Comparison of ENCODE assay signal across 1 cellular context in the genomic region with DNA sequence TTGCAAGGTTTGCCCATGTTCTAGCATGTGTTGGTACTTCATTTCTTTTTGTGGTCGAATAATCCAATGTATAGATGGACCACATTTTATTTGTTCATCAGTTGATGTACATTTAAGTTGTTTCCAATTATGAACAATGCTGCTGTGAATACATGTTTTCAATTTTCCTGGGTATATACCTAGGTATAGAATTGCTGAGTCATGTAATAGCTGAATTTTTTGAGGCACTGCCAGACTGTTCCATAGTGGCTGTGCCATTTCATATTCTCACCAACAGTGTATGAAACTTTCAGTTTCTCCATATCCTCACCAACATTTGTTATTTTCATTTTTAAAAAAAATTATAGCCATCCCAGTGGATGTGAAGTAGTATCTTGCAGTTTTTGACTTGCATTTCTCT.
TF ChIP-seq lines count a peak whose summit lies in the region.

No MANE protein-coding gene starts in this region.

TF ChIP-seq in WTC11, 78 proteins besides CTCF, POLR2A, EP300 and RAD21 (continued from another document):
- TF ChIP-seq STAT6 (CRISPR knock-in tag; conservative IDR thresholded peaks at IDR 0.05; ENCODE audit: low read depth) (no peak), E2F1 (CRISPR knock-in tag; IDR thresholded peaks at IDR 0.05) (no peak), SP1 (CRISPR knock-in tag; conservative IDR thresholded peaks at IDR 0.05) (no peak), ZBTB21 (CRISPR knock-in tag; IDR thresholded peaks at IDR 0.05; ENCODE audit: borderline replicate concordance) (no peak), ZNF532 (CRISPR knock-in tag; IDR thresholded peaks at IDR 0.05; ENCODE audit: borderline replicate concordance) (no peak), ZNF423 (CRISPR knock-in tag; IDR thresholded peaks at IDR 0.05) (no peak), FOXK1 (CRISPR knock-in tag; IDR thresholded peaks at IDR 0.05) (no peak), ATF1 (CRISPR knock-in tag; IDR thresholded peaks at IDR 0.05) (no peak), TP53 (CRISPR knock-in tag; IDR thresholded peaks at IDR 0.05) (no peak), OVOL2 (CRISPR knock-in tag; IDR thresholded peaks at IDR 0.05; ENCODE audit: borderline replicate concordance) (no peak), HMGA2 (CRISPR knock-in tag; IDR thresholded peaks at IDR 0.05) (no peak), GRHL2 (CRISPR knock-in tag; IDR thresholded peaks at IDR 0.05; ENCODE audit: insufficient replicate concordance, severe bottlenecking) (no peak), SMAD3 (CRISPR knock-in tag; IDR thresholded peaks at IDR 0.05; ENCODE audit: borderline replicate concordance) (no peak), ZNF232 (CRISPR knock-in tag; IDR thresholded peaks at IDR 0.05) (no peak), ZNF425 (CRISPR knock-in tag; conservative IDR thresholded peaks at IDR 0.05) (no peak)
- TF ChIP-seq, protein P1, sequence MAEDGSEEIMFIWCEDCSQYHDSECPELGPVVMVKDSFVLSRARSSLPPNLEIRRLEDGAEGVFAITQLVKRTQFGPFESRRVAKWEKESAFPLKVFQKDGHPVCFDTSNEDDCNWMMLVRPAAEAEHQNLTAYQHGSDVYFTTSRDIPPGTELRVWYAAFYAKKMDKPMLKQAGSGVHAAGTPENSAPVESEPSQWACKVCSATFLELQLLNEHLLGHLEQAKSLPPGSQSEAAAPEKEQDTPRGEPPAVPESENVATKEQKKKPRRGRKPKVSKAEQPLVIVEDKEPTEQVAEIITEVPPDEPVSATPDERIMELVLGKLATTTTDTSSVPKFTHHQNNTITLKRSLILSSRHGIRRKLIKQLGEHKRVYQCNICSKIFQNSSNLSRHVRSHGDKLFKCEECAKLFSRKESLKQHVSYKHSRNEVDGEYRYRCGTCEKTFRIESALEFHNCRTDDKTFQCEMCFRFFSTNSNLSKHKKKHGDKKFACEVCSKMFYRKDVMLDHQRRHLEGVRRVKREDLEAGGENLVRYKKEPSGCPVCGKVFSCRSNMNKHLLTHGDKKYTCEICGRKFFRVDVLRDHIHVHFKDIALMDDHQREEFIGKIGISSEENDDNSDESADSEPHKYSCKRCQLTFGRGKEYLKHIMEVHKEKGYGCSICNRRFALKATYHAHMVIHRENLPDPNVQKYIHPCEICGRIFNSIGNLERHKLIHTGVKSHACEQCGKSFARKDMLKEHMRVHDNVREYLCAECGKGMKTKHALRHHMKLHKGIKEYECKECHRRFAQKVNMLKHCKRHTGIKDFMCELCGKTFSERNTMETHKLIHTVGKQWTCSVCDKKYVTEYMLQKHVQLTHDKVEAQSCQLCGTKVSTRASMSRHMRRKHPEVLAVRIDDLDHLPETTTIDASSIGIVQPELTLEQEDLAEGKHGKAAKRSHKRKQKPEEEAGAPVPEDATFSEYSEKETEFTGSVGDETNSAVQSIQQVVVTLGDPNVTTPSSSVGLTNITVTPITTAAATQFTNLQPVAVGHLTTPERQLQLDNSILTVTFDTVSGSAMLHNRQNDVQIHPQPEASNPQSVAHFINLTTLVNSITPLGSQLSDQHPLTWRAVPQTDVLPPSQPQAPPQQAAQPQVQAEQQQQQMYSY (CRISPR knock-in tag; IDR thresholded peaks at IDR 0.05): no peak
- TF ChIP-seq, protein P2, sequence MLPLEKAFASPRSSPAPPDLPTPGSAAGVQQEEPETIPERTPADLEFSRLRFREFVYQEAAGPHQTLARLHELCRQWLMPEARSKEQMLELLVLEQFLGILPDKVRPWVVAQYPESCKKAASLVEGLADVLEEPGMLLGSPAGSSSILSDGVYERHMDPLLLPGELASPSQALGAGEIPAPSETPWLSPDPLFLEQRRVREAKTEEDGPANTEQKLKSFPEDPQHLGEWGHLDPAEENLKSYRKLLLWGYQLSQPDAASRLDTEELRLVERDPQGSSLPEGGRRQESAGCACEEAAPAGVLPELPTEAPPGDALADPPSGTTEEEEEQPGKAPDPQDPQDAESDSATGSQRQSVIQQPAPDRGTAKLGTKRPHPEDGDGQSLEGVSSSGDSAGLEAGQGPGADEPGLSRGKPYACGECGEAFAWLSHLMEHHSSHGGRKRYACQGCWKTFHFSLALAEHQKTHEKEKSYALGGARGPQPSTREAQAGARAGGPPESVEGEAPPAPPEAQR (CRISPR knock-in tag; IDR thresholded peaks at IDR 0.05): no peak
